ENCODE assay signal across 14 cellular contexts in genomic region chr12:106328735-106329134, GRCh38.
"Had no signal": no experiment of that assay in that cellular context is flagged by ENCODE, and none has a peak within 500 bp of the region (broad histone marks: within the 10 kb centered on the region; RNA-seq: fewer than 3 reads in every experiment).

No MANE protein-coding gene starts in this region.

- H3K27me3 ChIP-seq: foreskin keratinocyte, heart right ventricle had no signal

- DNase-seq: activated CD4-positive, alpha-beta T cell treated with anti-CD3 and anti-CD28 coated beads, Interleukin-2, amount 50 U/mL, for 1 hour; activated CD8-positive, alpha-beta memory T cell treated with anti-CD3 and anti-CD28 coated beads for 24 hours; activated naive CD4-positive, alpha-beta T cell; foreskin keratinocyte; heart right ventricle; mammary epithelial cell; stimulated activated CD4-positive, alpha-beta T cell treated with anti-CD3 and anti-CD28 coated beads, Interleukin-2, amount 100 ng/mL, for 48 hours; stimulated activated naive CD4-positive, alpha-beta T cell; T-cell; T-helper 9 cell had no signal

- H3K9me3 ChIP-seq: heart right ventricle had no signal

- H3K27ac ChIP-seq: foreskin keratinocyte, parathyroid adenoma had no signal

- H3K4me1 ChIP-seq: foreskin keratinocyte had no signal

- H3K9me3 Mint-ChIP-seq: activated T-helper 1 cell treated with anti-CD3 and anti-CD28 coated beads, Interleukin-12 subunit alpha, Interleukin-12 subunit beta, Interleukin-2, Interleukin-4 antibody, amounts not matched to agents 30 ng/mL and 10 ng/mL and 1 ng/mL, durations not matched to agents 14 hours and 24 hours and 36 hours; T-cell had no signal

- H3K27me3 Mint-ChIP-seq: T-cell had no signal

- H3K4me3 ChIP-seq: heart right ventricle had no signal

- H3K27ac Mint-ChIP-seq: activated T-helper 1 cell treated with anti-CD3 and anti-CD28 coated beads, Interleukin-12 subunit alpha, Interleukin-12 subunit beta, Interleukin-2, Interleukin-4 antibody, amounts not matched to agents 30 ng/mL and 10 ng/mL and 1 ng/mL, durations not matched to agents 14 hours and 24 hours and 36 hours; T-cell had no signal

- H3K4me3 Mint-ChIP-seq: activated T-helper 1 cell treated with anti-CD3 and anti-CD28 coated beads, Interleukin-12 subunit alpha, Interleukin-12 subunit beta, Interleukin-2, Interleukin-4 antibody, amounts not matched to agents 30 ng/mL and 10 ng/mL and 1 ng/mL, durations not matched to agents 14 hours and 24 hours and 36 hours; T-cell had no signal

- ATAC-seq: activated CD4-positive, CD25-positive, alpha-beta regulatory T cell treated with anti-CD3 and anti-CD28 coated beads, Interleukin-2, amount 50 U/mL, for 24 hours; foreskin keratinocyte; left lobe of liver; T-cell had no signal
